Comparison of ENCODE assay signal across 22 cellular contexts in the genomic region with DNA sequence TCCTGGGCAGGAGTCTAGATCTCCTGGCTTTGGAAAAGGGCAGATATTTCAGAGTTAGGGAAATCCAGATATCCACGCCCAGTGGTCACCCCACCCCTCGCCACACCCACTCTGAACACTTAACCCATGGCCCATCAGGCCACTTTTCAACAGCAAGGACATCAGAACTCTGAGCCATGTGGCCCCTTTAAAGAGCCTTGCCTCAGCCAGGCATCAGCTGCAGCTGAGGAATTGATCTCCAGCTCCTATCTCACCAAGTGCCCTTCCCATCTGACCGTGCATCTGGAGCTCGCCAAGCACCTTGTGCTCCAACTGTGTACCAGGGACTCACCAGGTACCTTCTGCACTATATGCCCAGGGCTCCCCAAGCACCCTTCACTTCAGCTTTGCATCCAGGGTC. TPM values are rescaled to one million over a fixed set of nuclear protein-coding genes. Genes with fewer than 3 reads are reported as not detected.
DNase-seq lines count a peak whose midpoint lies in the region; ATAC-seq and TF ChIP-seq lines count a peak whose summit lies in the region.
"Had no signal": no experiment of that assay in that cellular context is flagged by ENCODE, and none has a peak within 500 bp of the region (broad histone marks: within the 10 kb centered on the region; RNA-seq: fewer than 3 reads in every experiment).

No MANE protein-coding gene starts in this region.

- H3K27me3 Mint-ChIP-seq in T-helper 1 cell treated with Interleukin-12 subunit alpha and Interleukin-12 subunit beta and Interleukin-4 antibody, amounts not matched to agents 30 μg/mL and 1 μg/mL, for 36 hours (ENCODE audit: low read depth): peaks cover 11% of the 10 kb centered on the region
- H3K27me3 Mint-ChIP-seq in stimulated activated naive CD8-positive, alpha-beta T cell treated with anti-CD3 and anti-CD28 coated beads, Interleukin-15, Interleukin-2, amounts not matched to agents 100 ng/mL and 50 ng/mL, for 24 hours: peaks cover 18% of the 10 kb centered on the region

- H3K4me3 ChIP-seq in body of pancreas: no peak overlapping the region
- H3K4me3 ChIP-seq: BLaER1 treated with 17β-estradiol and CSF1 and Interleukin-3, amounts not matched to agents 10 nM and 100 nM had no signal

- H3K4me1 ChIP-seq in body of pancreas: no peaks in the 10 kb centered on the region

- TF ChIP-seq POLR2A in body of pancreas (IDR thresholded peaks at IDR 0.05): no peak

- H3K27ac Mint-ChIP-seq in T-helper 1 cell treated with Interleukin-12 subunit alpha and Interleukin-12 subunit beta and Interleukin-4 antibody, amounts not matched to agents 30 μg/mL and 1 μg/mL, for 36 hours: peak overlapping the region; percentile 99
- H3K27ac Mint-ChIP-seq in stimulated activated naive CD8-positive, alpha-beta T cell treated with anti-CD3 and anti-CD28 coated beads, Interleukin-15, Interleukin-2, amounts not matched to agents 100 ng/mL and 50 ng/mL, for 24 hours: peak overlapping the region; percentile 57
- peak overlapping the region; percentile 81 for H3K27ac Mint-ChIP-seq in stimulated activated effector memory CD8-positive, alpha-beta T cell treated with anti-CD3 and anti-CD28 coated beads, Interleukin-12 subunit alpha, Interleukin-12 subunit beta, amount 100 ng/mL, for 72 hours
- H3K27ac Mint-ChIP-seq: CD8-positive, alpha-beta T cell had no signal

- H3K9me3 Mint-ChIP-seq in T-helper 1 cell treated with Interleukin-12 subunit alpha and Interleukin-12 subunit beta and Interleukin-4 antibody, amounts not matched to agents 30 μg/mL and 1 μg/mL, for 36 hours: no peaks in the 10 kb centered on the region
- H3K9me3 Mint-ChIP-seq in stimulated activated naive CD8-positive, alpha-beta T cell treated with anti-CD3 and anti-CD28 coated beads, Interleukin-15, Interleukin-2, amounts not matched to agents 100 ng/mL and 50 ng/mL, for 24 hours: no peaks in the 10 kb centered on the region
- no peaks in the 10 kb centered on the region for H3K9me3 Mint-ChIP-seq in stimulated activated effector memory CD8-positive, alpha-beta T cell treated with anti-CD3 and anti-CD28 coated beads, Interleukin-12 subunit alpha, Interleukin-12 subunit beta, amount 100 ng/mL, for 72 hours
- H3K9me3 Mint-ChIP-seq: CD8-positive, alpha-beta T cell had no signal

- no peaks in the 10 kb centered on the region for H3K27me3 ChIP-seq in body of pancreas

- intact Hi-C loops in body of pancreas (cut with DNase I): no loop called here

- DNase-seq in T-helper 1 cell (no peak), body of pancreas (no peak)
- DNase-seq in stimulated activated naive CD8-positive, alpha-beta T cell treated with anti-CD3 and anti-CD28 coated beads, Interleukin-15, Interleukin-2, amounts not matched to agents 100 U/mL and 50 U/mL, for 24 hours: no peak
- no peak for DNase-seq in stimulated activated effector memory CD8-positive, alpha-beta T cell treated with anti-CD3 and anti-CD28 coated beads, Interleukin-12 subunit alpha, Interleukin-12 subunit beta, amount 100 ng/mL, for 72 hours (ENCODE audit: low spot score in 2 of 2)
- no peak for DNase-seq in central memory CD4-positive, alpha-beta T cell
- no peak for DNase-seq in stimulated activated CD4-positive, alpha-beta T cell treated with anti-CD3 and anti-CD28 coated beads, Interleukin-4, amount 100 ng/mL, for 24 hours
- DNase-seq: 8988T; CD8-positive, alpha-beta T cell; DND-41; NCI-H1092 treated with DMSO at 0.1 percent for 48 hours; NCI-H1436 treated with DMSO at 0.1 percent for 48 hours; NCI-H1930; NCI-H2227 treated with DMSO at 0.1 percent for 48 hours; NCI-H510A; NCI-H774; NK-92 treated with Interleukin-12 subunit alpha and Interleukin-12 subunit beta, amount 100 ng/mL, for 24 hours; SIG-M5 had no signal

- peaks cover 9% of the 10 kb centered on the region for H3K36me3 Mint-ChIP-seq in T-helper 1 cell treated with Interleukin-12 subunit alpha and Interleukin-12 subunit beta and Interleukin-4 antibody, amounts not matched to agents 30 μg/mL and 1 μg/mL, for 36 hours (ENCODE audit: low read depth)
- H3K36me3 Mint-ChIP-seq in stimulated activated naive CD8-positive, alpha-beta T cell treated with anti-CD3 and anti-CD28 coated beads, Interleukin-15, Interleukin-2, amounts not matched to agents 100 ng/mL and 50 ng/mL, for 24 hours (ENCODE audit: low read depth): no peaks in the 10 kb centered on the region
- no peaks in the 10 kb centered on the region for H3K36me3 Mint-ChIP-seq in stimulated activated effector memory CD8-positive, alpha-beta T cell treated with anti-CD3 and anti-CD28 coated beads, Interleukin-12 subunit alpha, Interleukin-12 subunit beta, amount 100 ng/mL, for 72 hours
- H3K36me3 Mint-ChIP-seq: CD8-positive, alpha-beta T cell had no signal

- no peak overlapping the region for H3K27ac ChIP-seq in body of pancreas
- H3K27ac ChIP-seq: BLaER1 treated with 17β-estradiol and CSF1 and Interleukin-3, amounts not matched to agents 10 nM and 100 nM; KMS-11 had no signal

- no peak for ATAC-seq in stimulated activated naive CD8-positive, alpha-beta T cell treated with anti-CD3 and anti-CD28 coated beads, Interleukin-15, Interleukin-2, amounts not matched to agents 100 U/mL and 50 U/mL, for 24 hours
- ATAC-seq in body of pancreas: peak; percentile 17
- ATAC-seq in stimulated activated effector memory CD8-positive, alpha-beta T cell treated with anti-CD3 and anti-CD28 coated beads, Interleukin-12 subunit alpha, Interleukin-12 subunit beta, amount 100 ng/mL, for 72 hours: no peak
- ATAC-seq: CD8-positive, alpha-beta T cell; Panc1 had no signal

- peak overlapping the region; percentile 81 for H3K4me3 Mint-ChIP-seq in T-helper 1 cell treated with Interleukin-12 subunit alpha and Interleukin-12 subunit beta and Interleukin-4 antibody, amounts not matched to agents 30 μg/mL and 1 μg/mL, for 36 hours
- peak overlapping the region; percentile 36 for H3K4me3 Mint-ChIP-seq in stimulated activated naive CD8-positive, alpha-beta T cell treated with anti-CD3 and anti-CD28 coated beads, Interleukin-15, Interleukin-2, amounts not matched to agents 100 ng/mL and 50 ng/mL, for 24 hours
- peak overlapping the region; percentile 49 for H3K4me3 Mint-ChIP-seq in stimulated activated effector memory CD8-positive, alpha-beta T cell treated with anti-CD3 and anti-CD28 coated beads, Interleukin-12 subunit alpha, Interleukin-12 subunit beta, amount 100 ng/mL, for 72 hours
- H3K4me3 Mint-ChIP-seq: CD8-positive, alpha-beta T cell had no signal

- peaks cover 61% of the 10 kb centered on the region for H3K4me1 Mint-ChIP-seq in T-helper 1 cell treated with Interleukin-12 subunit alpha and Interleukin-12 subunit beta and Interleukin-4 antibody, amounts not matched to agents 30 μg/mL and 1 μg/mL, for 36 hours (ENCODE audit: low read depth)
- peaks cover 60% of the 10 kb centered on the region for H3K4me1 Mint-ChIP-seq in stimulated activated naive CD8-positive, alpha-beta T cell treated with anti-CD3 and anti-CD28 coated beads, Interleukin-15, Interleukin-2, amounts not matched to agents 100 ng/mL and 50 ng/mL, for 24 hours (ENCODE audit: low read depth)
- peaks cover 56% of the 10 kb centered on the region for H3K4me1 Mint-ChIP-seq in stimulated activated effector memory CD8-positive, alpha-beta T cell treated with anti-CD3 and anti-CD28 coated beads, Interleukin-12 subunit alpha, Interleukin-12 subunit beta, amount 100 ng/mL, for 72 hours

- no peaks in the 10 kb centered on the region for H3K36me3 ChIP-seq in body of pancreas (replicated peaks in 1 of 2; ENCODE audit: insufficient read depth in 1 of 2, low read depth in 2 of 2)
- H3K36me3 ChIP-seq: BLaER1 treated with 17β-estradiol and CSF1 and Interleukin-3, amounts not matched to agents 10 nM and 100 nM had no signal

- TF ChIP-seq CTCF in body of pancreas (IDR thresholded peaks at IDR 0.05): no peak

- no peaks in the 10 kb centered on the region for H3K9me3 ChIP-seq in body of pancreas
- H3K9me3 ChIP-seq: BLaER1 treated with 17β-estradiol and CSF1 and Interleukin-3, amounts not matched to agents 10 nM and 100 nM had no signal

- WGBS in body of pancreas, 2 donors: 56 to 63% methylated on average over 4 of the region's 4 CpGs

RNA-seq across cellular contexts. Expression of a gene that starts 20.2 kb away (rescaled TPM):
- under 1 TPM in 1 of 2 donors, not detected in 1; 0.99 TPM for total RNA-seq in body of pancreas

RNA-seq across cellular contexts. Expression of a gene that starts 22.0 kb away (rescaled TPM):
- under 1 TPM in 1 of 2 donors, not detected in 1; under 0.01 TPM for total RNA-seq in body of pancreas

RNA-seq across cellular contexts. Expression of a gene that starts 23.8 kb away (rescaled TPM):
- total RNA-seq in body of pancreas: under 1 TPM in 1 of 2 donors, not detected in 1; 0.99 TPM

RNA-seq across cellular contexts. Expression of a gene that starts 56.6 kb away (rescaled TPM):
- 1 to 10 TPM; 5.2 to 7.6 TPM for total RNA-seq in body of pancreas
- total RNA-seq: CD8-positive, alpha-beta T cell had no signal
